ENCODE assay signal across 1 cellular context in genomic region chr17:79812206-79812968, GRCh38.
A peak's percentile ranks its signal among the peaks of the same experiment; 100 is the strongest.
TF ChIP-seq lines count a peak whose summit lies in the region.

No MANE protein-coding gene starts in this region.

TF ChIP-seq in HepG2, 621 proteins besides CTCF, POLR2A, EP300 and RAD21 (continued from another document and continues in another):
- TF ChIP-seq E2F1 (CRISPR knock-in tag; IDR thresholded peaks at IDR 0.05) = peak; percentile 46; the same call in 1 of the 2 replicates
- 0 out of 2 replicates have a peak, but pooled peaks have one; percentile 22 for TF ChIP-seq SPEN (CRISPR knock-in tag; IDR thresholded peaks at IDR 0.05; ENCODE audit: low read depth)
- TF ChIP-seq SRSF1 (optimal IDR thresholded peaks at IDR 0.05; ENCODE audit: low read depth, low read length) = peak; percentile 16
- TF ChIP-seq KDM5A (IDR thresholded peaks at IDR 0.05; ENCODE audit: borderline replicate concordance, low read length) = no peak
- no peak for TF ChIP-seq TCF12 (IDR thresholded peaks at IDR 0.05)
- TF ChIP-seq TCF12 (CRISPR knock-in tag; IDR thresholded peaks at IDR 0.05) = no peak
- TF ChIP-seq GABPA (IDR thresholded peaks at IDR 0.05; ENCODE audit: low read depth, low read length) = no peak
- no peak for TF ChIP-seq GABPA (CRISPR knock-in tag; IDR thresholded peaks at IDR 0.05; ENCODE audit: low read depth)
- no peak for TF ChIP-seq ZNF572 (CRISPR knock-in tag; IDR thresholded peaks at IDR 0.05)
- TF ChIP-seq RFX3 (CRISPR knock-in tag; IDR thresholded peaks at IDR 0.05) = no peak
- TF ChIP-seq SNAPC5 (CRISPR knock-in tag; IDR thresholded peaks at IDR 0.05; ENCODE audit: borderline replicate concordance) = no peak
- TF ChIP-seq ZUFSP (CRISPR knock-in tag; IDR thresholded peaks at IDR 0.05; ENCODE audit: borderline replicate concordance) = no peak
- TF ChIP-seq GPBP1L1 (CRISPR knock-in tag; IDR thresholded peaks at IDR 0.05) = no peak
- TF ChIP-seq ZNF761 (CRISPR knock-in tag; conservative IDR thresholded peaks at IDR 0.05) = no peak
- 0 out of 2 replicates have a peak, but pooled peaks have one; percentile 64 for TF ChIP-seq ZNF232 (CRISPR knock-in tag; IDR thresholded peaks at IDR 0.05; ENCODE audit: borderline replicate concordance)
- TF ChIP-seq ZNF564 (CRISPR knock-in tag; IDR thresholded peaks at IDR 0.05) = no peak
- TF ChIP-seq NFKB2 (CRISPR knock-in tag; IDR thresholded peaks at IDR 0.05; ENCODE audit: borderline replicate concordance) = 0 out of 2 replicates have a peak, but pooled peaks have one; percentile 27
- no peak for TF ChIP-seq ZFP36L2 (CRISPR knock-in tag; IDR thresholded peaks at IDR 0.05)
- no peak for TF ChIP-seq PHF5A (CRISPR knock-in tag; IDR thresholded peaks at IDR 0.05; ENCODE audit: low read depth, unreplicated experiment)
- no peak; the same call in none of the 2 replicates for TF ChIP-seq ZFY (CRISPR knock-in tag; IDR thresholded peaks at IDR 0.05)
- no peak for TF ChIP-seq PHB2 (IDR thresholded peaks at IDR 0.05; ENCODE audit: partially characterized antibody)
- no peak for TF ChIP-seq ZNF546 (CRISPR knock-in tag; conservative IDR thresholded peaks at IDR 0.05)
- 0 out of 2 replicates have a peak, but pooled peaks have one; percentile 75 for TF ChIP-seq ETS1 (CRISPR knock-in tag; IDR thresholded peaks at IDR 0.05)
- no peak for TF ChIP-seq RARG (CRISPR knock-in tag; IDR thresholded peaks at IDR 0.05; ENCODE audit: low read depth)
- no peak for TF ChIP-seq SNAI1 (CRISPR knock-in tag; IDR thresholded peaks at IDR 0.05; ENCODE audit: borderline replicate concordance)
- TF ChIP-seq THAP8 (CRISPR knock-in tag; IDR thresholded peaks at IDR 0.05; ENCODE audit: borderline replicate concordance) = no peak
- TF ChIP-seq HMG20B (CRISPR knock-in tag; conservative IDR thresholded peaks at IDR 0.05) = no peak
- peak; percentile 81 for TF ChIP-seq RBM39 (IDR thresholded peaks at IDR 0.05; ENCODE audit: low read depth, low read length, poor library complexity, severe bottlenecking)
- TF ChIP-seq ZNF317 (CRISPR knock-in tag; IDR thresholded peaks at IDR 0.05) = no peak; the same call in 1 of the 2 replicates
- no peak for TF ChIP-seq NFIC (IDR thresholded peaks at IDR 0.05; ENCODE audit: low read length)
- TF ChIP-seq SOX13 (IDR thresholded peaks at IDR 0.05) = peak; percentile 69
- no peak for TF ChIP-seq SOX13 (CRISPR knock-in tag; conservative IDR thresholded peaks at IDR 0.05 in 1 of 2, IDR thresholded peaks at IDR 0.05 in 1 of 2)
- no peak for TF ChIP-seq FOXK1 (CRISPR knock-in tag; IDR thresholded peaks at IDR 0.05; ENCODE audit: borderline replicate concordance, low read depth)
- TF ChIP-seq TSC22D2 (CRISPR knock-in tag; IDR thresholded peaks at IDR 0.05; ENCODE audit: borderline replicate concordance) = no peak
- no peak for TF ChIP-seq STAT5B (CRISPR knock-in tag; IDR thresholded peaks at IDR 0.05)
- no peak for TF ChIP-seq ZNF580 (CRISPR knock-in tag; IDR thresholded peaks at IDR 0.05; ENCODE audit: borderline replicate concordance, low read depth)
- TF ChIP-seq ZSCAN12 (CRISPR knock-in tag; IDR thresholded peaks at IDR 0.05) = peak; percentile 68; the same call in 1 of the 2 replicates
- TF ChIP-seq TRAFD1 (CRISPR knock-in tag; IDR thresholded peaks at IDR 0.05; ENCODE audit: borderline replicate concordance) = no peak
- no peak for TF ChIP-seq MEIS1 (CRISPR knock-in tag; IDR thresholded peaks at IDR 0.05; ENCODE audit: borderline replicate concordance)
- TF ChIP-seq ATF7 (IDR thresholded peaks at IDR 0.05) = no peak
- TF ChIP-seq ATF7 (CRISPR knock-in tag; IDR thresholded peaks at IDR 0.05) = no peak
- TF ChIP-seq ZNF280D (CRISPR knock-in tag; IDR thresholded peaks at IDR 0.05) = no peak
- TF ChIP-seq ATF1 (CRISPR knock-in tag; IDR thresholded peaks at IDR 0.05) = no peak
- TF ChIP-seq NFYB (CRISPR knock-in tag; IDR thresholded peaks at IDR 0.05) = no peak
- TF ChIP-seq ZNF432 (CRISPR knock-in tag; IDR thresholded peaks at IDR 0.05; ENCODE audit: borderline replicate concordance) = no peak
- TF ChIP-seq ZNF746 (CRISPR knock-in tag; IDR thresholded peaks at IDR 0.05) = no peak
- 0 out of 2 replicates have a peak, but pooled peaks have one; percentile 18 for TF ChIP-seq SP2 (CRISPR knock-in tag; IDR thresholded peaks at IDR 0.05)
- TF ChIP-seq ATAD3A (CRISPR knock-in tag; IDR thresholded peaks at IDR 0.05) = no peak
- TF ChIP-seq ZNF562 (CRISPR knock-in tag; IDR thresholded peaks at IDR 0.05; ENCODE audit: borderline replicate concordance) = no peak
- TF ChIP-seq SP5 (CRISPR knock-in tag; IDR thresholded peaks at IDR 0.05; ENCODE audit: borderline replicate concordance, low read depth) = no peak
- no peak for TF ChIP-seq ZNF343 (CRISPR knock-in tag; IDR thresholded peaks at IDR 0.05)
- TF ChIP-seq ZNF839 (CRISPR knock-in tag; IDR thresholded peaks at IDR 0.05; ENCODE audit: borderline replicate concordance) = no peak
- no peak for TF ChIP-seq DMTF1 (CRISPR knock-in tag; IDR thresholded peaks at IDR 0.05)
- TF ChIP-seq SAFB2 (CRISPR knock-in tag; IDR thresholded peaks at IDR 0.05; ENCODE audit: borderline replicate concordance, low read depth) = no peak
- 0 out of 2 replicates have a peak, but pooled peaks have one; percentile 42 for TF ChIP-seq TEF (CRISPR knock-in tag; IDR thresholded peaks at IDR 0.05)
- no peak for TF ChIP-seq ETV6 (CRISPR knock-in tag; conservative IDR thresholded peaks at IDR 0.05)
- no peak for TF ChIP-seq PCBP1 (IDR thresholded peaks at IDR 0.05; ENCODE audit: borderline replicate concordance, low read depth, low read length)
- TF ChIP-seq ZNF430 (CRISPR knock-in tag; IDR thresholded peaks at IDR 0.05) = no peak; the same call in 1 of the 2 replicates
- no peak for TF ChIP-seq ZNF644 (CRISPR knock-in tag; IDR thresholded peaks at IDR 0.05; ENCODE audit: low read depth)
